ENCODE assay signal across 31 cellular contexts in the genomic region with DNA sequence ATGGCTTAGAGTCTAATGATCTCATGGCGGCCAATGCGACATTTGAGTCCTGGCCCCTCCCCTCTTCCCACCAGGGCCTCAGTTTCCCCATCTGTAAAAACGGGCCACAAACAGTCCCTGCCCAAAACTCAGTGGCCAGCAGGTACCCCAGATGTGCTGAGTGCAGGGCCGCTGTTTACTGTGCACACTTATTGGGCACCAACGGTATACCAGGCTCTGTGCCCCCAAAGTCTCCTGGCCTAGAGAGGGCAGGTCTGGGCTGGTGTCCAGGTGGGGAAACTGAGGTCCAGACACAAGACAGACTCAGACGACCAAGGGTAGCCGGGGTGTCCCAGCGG. TPM values are rescaled to one million over a fixed set of nuclear protein-coding genes. Genes with fewer than 3 reads are reported as not detected.
"Had no signal": no experiment of that assay in that cellular context is flagged by ENCODE, and none has a peak within 500 bp of the region (broad histone marks: within the 10 kb centered on the region; RNA-seq: fewer than 3 reads in every experiment).

No MANE protein-coding gene starts in this region.

- H3K9me3 Mint-ChIP-seq: dendritic cell treated with granulocyte-macrophage colony-stimulating factor and Interleukin-4, amounts not matched to agents 40 ng/mL and 50 ng/mL, for 4 days; nephron had no signal

- H3K36me3 ChIP-seq: right atrium auricular region, transverse colon, uterus had no signal

- H3K27ac Mint-ChIP-seq: activated T-helper 1 cell treated with anti-CD3 and anti-CD28 coated beads, Interleukin-12 subunit alpha, Interleukin-12 subunit beta, Interleukin-2, Interleukin-4 antibody, amounts not matched to agents 30 ng/mL and 10 ng/mL and 1 ng/mL, durations not matched to agents 14 hours and 24 hours and 36 hours had no signal

- H3K27me3 Mint-ChIP-seq: dendritic cell treated with granulocyte-macrophage colony-stimulating factor and Interleukin-4, amounts not matched to agents 40 ng/mL and 50 ng/mL, for 4 days had no signal

- ATAC-seq: foreskin keratinocyte; left lung; pancreas; stimulated activated naive CD8-positive, alpha-beta T cell treated with anti-CD3 and anti-CD28 coated beads, Interleukin-15, Interleukin-2, amounts not matched to agents 100 U/mL and 50 U/mL, for 24 hours had no signal

- H3K4me3 Mint-ChIP-seq: activated T-helper 1 cell treated with anti-CD3 and anti-CD28 coated beads, Interleukin-12 subunit alpha, Interleukin-12 subunit beta, Interleukin-2, Interleukin-4 antibody, amounts not matched to agents 30 ng/mL and 10 ng/mL and 1 ng/mL, durations not matched to agents 14 hours and 24 hours and 36 hours; dendritic cell treated with granulocyte-macrophage colony-stimulating factor and Interleukin-4, amounts not matched to agents 40 ng/mL and 50 ng/mL, for 4 days had no signal

- H3K4me1 ChIP-seq: esophagus muscularis mucosa, foreskin keratinocyte, heart right ventricle, pancreas, right atrium auricular region, testis, uterus had no signal

- H3K4me3 ChIP-seq: esophagus muscularis mucosa, heart right ventricle, left lung, lower lobe of right lung, pancreas, right atrium auricular region, testis, transverse colon, uterus had no signal

- H3K9me3 ChIP-seq: esophagus muscularis mucosa, heart right ventricle, left lung, lower lobe of right lung, pancreas, right atrium auricular region, testis, transverse colon, uterus had no signal

- H3K27ac ChIP-seq: brain microvascular endothelial cell, esophagus muscularis mucosa, foreskin keratinocyte, heart right ventricle, left lung, lower lobe of right lung, pancreas, right atrium auricular region, testis, transverse colon, uterus, VCaP had no signal

- DNase-seq: activated CD4-positive, alpha-beta T cell treated with anti-CD3 and anti-CD28 coated beads for 4 hours; activated CD4-positive, alpha-beta T cell treated with anti-CD3 and anti-CD28 coated beads, Interleukin-2, amount 50 U/mL, for 48 hours; activated CD8-positive, alpha-beta memory T cell treated with anti-CD3 and anti-CD28 coated beads, Interleukin-2, amount 50 U/mL, for 4 hours; activated gamma-delta T cell; activated naive CD4-positive, alpha-beta T cell treated with anti-CD3 and anti-CD28 coated beads, Interleukin-2, amount 50 U/mL, for 16 hours; activated T-cell treated with anti-CD3 and anti-CD28 coated beads, Interleukin-2, amount 50 U/mL, for 1 hour; amniotic stem cell; brain microvascular endothelial cell; caudate nucleus; foreskin keratinocyte; heart right ventricle; kidney glomerular epithelial cell; lower lobe of right lung; stimulated activated CD4-positive, alpha-beta T cell treated with anti-CD3 and anti-CD28 coated beads, Interleukin-4, amount 100 ng/mL, for 1 hour; stimulated activated naive CD8-positive, alpha-beta T cell treated with anti-CD3 and anti-CD28 coated beads, Interleukin-15, Interleukin-2, amounts not matched to agents 100 U/mL and 50 U/mL, for 24 hours; T-helper 1 cell; T-helper 9 cell; testis; transverse colon; uterus had no signal

- H3K27me3 ChIP-seq: brain microvascular endothelial cell, esophagus muscularis mucosa, foreskin keratinocyte, heart right ventricle, left lung, pancreas, right atrium auricular region, testis, uterus had no signal

RNA-seq across cellular contexts. Expression of a gene that starts 39.6 kb away (rescaled TPM):
- total RNA-seq: activated CD8-positive, alpha-beta memory T cell treated with anti-CD3 and anti-CD28 coated beads for 36 hours; activated T-helper 1 cell treated with anti-CD3 and anti-CD28 coated beads, Interleukin-12 subunit alpha, Interleukin-12 subunit beta, Interleukin-2, Interleukin-4 antibody, amounts not matched to agents 30 ng/mL and 10 ng/mL and 1 ng/mL, durations not matched to agents 14 hours and 24 hours and 36 hours; pancreas had no signal

RNA-seq across cellular contexts. Expression of a gene that starts 43.4 kb away (rescaled TPM):
- total RNA-seq: astrocyte, esophagus muscularis mucosa, foreskin keratinocyte, heart right ventricle, lower lobe of right lung, pulmonary artery endothelial cell, right atrium auricular region, testis, transverse colon had no signal
- polyA plus RNA-seq: foreskin keratinocyte, heart right ventricle had no signal
